Comparison of ENCODE assay signal across 10 cellular contexts in genomic region chr22:19419464-19420178, GRCh38. TPM values are rescaled to one million over a fixed set of nuclear protein-coding genes. Genes with fewer than 3 reads are reported as not detected.
A peak's percentile ranks its signal among the peaks of the same experiment; 100 is the strongest.
DNase-seq lines count a peak whose midpoint lies in the region; ATAC-seq and TF ChIP-seq lines count a peak whose summit lies in the region.
"Had no signal": no experiment of that assay in that cellular context is flagged by ENCODE, and none has a peak within 500 bp of the region (broad histone marks: within the 10 kb centered on the region; RNA-seq: fewer than 3 reads in every experiment).

No MANE protein-coding gene starts in this region.

- H3K4me3 ChIP-seq in right atrium auricular region = no peak overlapping the region
- H3K4me3 ChIP-seq in thyroid gland (replicated peaks in 1 of 3) = no peak overlapping the region
- no peak overlapping the region for H3K4me3 ChIP-seq in dorsolateral prefrontal cortex

- no peak for TF ChIP-seq CTCF in right atrium auricular region (IDR thresholded peaks at IDR 0.05)
- TF ChIP-seq CTCF in thyroid gland (IDR thresholded peaks at IDR 0.05) = no peak
- no peak for TF ChIP-seq CTCF in dorsolateral prefrontal cortex (IDR thresholded peaks at IDR 0.05 in 54 of 56, conservative IDR thresholded peaks at IDR 0.05 in 2 of 56; ENCODE audit: low read depth in 1 of 56, partially characterized antibody in 56 of 56)
- TF ChIP-seq CTCF in progenitor cell of endocrine pancreas (IDR thresholded peaks at IDR 0.05; ENCODE audit: unreplicated experiment) = no peak

- H3K36me3 ChIP-seq in right atrium auricular region (no peaks in the 10 kb centered on the region), thyroid gland (no peaks in the 10 kb centered on the region)

- H3K36me3 Mint-ChIP-seq in progenitor cell of endocrine pancreas (ENCODE audit: insufficient read depth) = peaks cover 8% of the 10 kb centered on the region

- no peak overlapping the region for H3K27ac Mint-ChIP-seq in progenitor cell of endocrine pancreas

- WGBS in thyroid gland, 2 donors = 78 to 86% methylated on average over 5 of the region's 5 CpGs

- H3K9me3 ChIP-seq in right atrium auricular region (no peaks in the 10 kb centered on the region), thyroid gland (no peaks in the 10 kb centered on the region)

- peaks cover 2% of the 10 kb centered on the region for H3K4me1 Mint-ChIP-seq in progenitor cell of endocrine pancreas (ENCODE audit: low read depth)

- TF ChIP-seq POLR2A in thyroid gland (IDR thresholded peaks at IDR 0.05) = no peak

- DNase-seq in Right ventricle myocardium superior = no peak
- DNase-seq in right atrium auricular region (ENCODE audit: low spot score) = no peak
- DNase-seq in NCI-H2171 (lab: John Stamatoyannopoulos, UW) = peak; percentile 61
- peak; percentile 59 for DNase-seq in central memory CD4-positive, alpha-beta T cell
- no peak for DNase-seq in thyroid gland
- DNase-seq in dorsolateral prefrontal cortex = no peak
- no peak for DNase-seq in progenitor cell of endocrine pancreas (ENCODE audit: low spot score, unreplicated experiment)
- no peak for DNase-seq in NCI-H128 (lab: John Stamatoyannopoulos, UW; ENCODE audit: unreplicated experiment)
- DNase-seq: DMS79, KG1 had no signal

- H3K27me3 Mint-ChIP-seq in progenitor cell of endocrine pancreas = no peaks in the 10 kb centered on the region

- H3K27me3 ChIP-seq in right atrium auricular region = no peaks in the 10 kb centered on the region
- no peaks in the 10 kb centered on the region for H3K27me3 ChIP-seq in thyroid gland
- no peaks in the 10 kb centered on the region for H3K27me3 ChIP-seq in dorsolateral prefrontal cortex

- peak; percentile 43 for ATAC-seq in Right ventricle myocardium superior (ENCODE audit: poor library complexity)

- no peak overlapping the region for H3K4me3 Mint-ChIP-seq in progenitor cell of endocrine pancreas (ENCODE audit: low read depth)

- intact Hi-C loops in Right ventricle myocardium superior (cut with DNase I) = no loop called here
- intact Hi-C loops in thyroid gland (cut with DNase I) = no loop called here
- intact Hi-C loops in dorsolateral prefrontal cortex (cut with DNase I) = no loop called here

- H3K9me3 Mint-ChIP-seq in progenitor cell of endocrine pancreas (ENCODE audit: low read depth) = peaks cover 3% of the 10 kb centered on the region

- H3K4me1 ChIP-seq in right atrium auricular region (peaks cover 0 to 9% of the 10 kb centered on the region in 2 donors), thyroid gland (peaks cover 68 to 79% of the 10 kb centered on the region in 2 donors)

- no peak overlapping the region for H3K27ac ChIP-seq in right atrium auricular region
- peak overlapping the region in 2 of 3 donors; percentile 8 to 49 for H3K27ac ChIP-seq in thyroid gland
- no peak overlapping the region for H3K27ac ChIP-seq in dorsolateral prefrontal cortex

RNA-seq across cellular contexts. Expression of gene HIRA, which starts 11.9 kb away (rescaled TPM):
- total RNA-seq in Right ventricle myocardium superior = 18.2 TPM
- total RNA-seq in right atrium auricular region = 10 to 100 TPM in 1 of 2 donors, 1 to 10 TPM in 1; 9.8 to 15.7 TPM
- total RNA-seq in thyroid gland = 100 to 1,000 TPM in 2 of 4 donors, 10 to 100 TPM in 2; 63.8 to 139 (median 107) TPM
- 10 to 100 TPM; 19.7 to 44.3 (median 31.0) TPM for total RNA-seq in dorsolateral prefrontal cortex
- 45.3 and 45.9 TPM in 2 replicates for total RNA-seq in progenitor cell of endocrine pancreas

RNA-seq across cellular contexts. Expression of gene MRPL40, which starts 12.7 kb away (rescaled TPM):
- total RNA-seq in Right ventricle myocardium superior = 56.1 TPM
- total RNA-seq in right atrium auricular region = 10 to 100 TPM; 31.9 to 40.9 TPM
- total RNA-seq in thyroid gland = 10 to 100 TPM; 37.5 to 69.3 (median 48.7) TPM
- 10 to 100 TPM; 13.6 to 32.2 (median 22.6) TPM for total RNA-seq in dorsolateral prefrontal cortex
- 20.7 and 23.6 TPM in 2 replicates for total RNA-seq in progenitor cell of endocrine pancreas

RNA-seq across cellular contexts. Expression of gene C22orf39, which starts 27.9 kb away (rescaled TPM):
- 65.7 TPM for total RNA-seq in Right ventricle myocardium superior
- total RNA-seq in right atrium auricular region = 10 to 100 TPM; 61.0 to 68.7 TPM
- 10 to 100 TPM; 66.9 to 90.0 (median 83.1) TPM for total RNA-seq in thyroid gland
- 10 to 100 TPM; 37.4 to 76.4 (median 59.4) TPM for total RNA-seq in dorsolateral prefrontal cortex
- 28.8 and 33.7 TPM in 2 replicates for total RNA-seq in progenitor cell of endocrine pancreas

RNA-seq across cellular contexts. Expression of gene UFD1, which starts 59.4 kb away (rescaled TPM):
- 43.5 TPM for total RNA-seq in Right ventricle myocardium superior
- total RNA-seq in right atrium auricular region = 10 to 100 TPM; 22.7 to 33.8 TPM
- total RNA-seq in thyroid gland = 10 to 100 TPM; 29.3 to 52.7 (median 44.2) TPM
- total RNA-seq in dorsolateral prefrontal cortex = 10 to 100 TPM; 26.9 to 61.3 (median 37.7) TPM
- 53.5 and 55.3 TPM in 2 replicates for total RNA-seq in progenitor cell of endocrine pancreas

Comparison
In these comparisons a context has a peak if more than half of its experiments do, and no peak if none do; other contexts are left out.
1. DNase-seq: peak in NCI-H2171 (single experiment) and central memory CD4-positive, alpha-beta T cell (single experiment); none in Right ventricle myocardium superior (single experiment), right atrium auricular region (single experiment), thyroid gland (0 of 2), dorsolateral prefrontal cortex (0 of 10), progenitor cell of endocrine pancreas (single experiment) and NCI-H128 (single experiment).
2. H3K27ac ChIP-seq: peak in thyroid gland (2 of 3); none in right atrium auricular region (0 of 2) and dorsolateral prefrontal cortex (0 of 59).